Comparison of ENCODE assay signal across 1 cellular context in the genomic region with DNA sequence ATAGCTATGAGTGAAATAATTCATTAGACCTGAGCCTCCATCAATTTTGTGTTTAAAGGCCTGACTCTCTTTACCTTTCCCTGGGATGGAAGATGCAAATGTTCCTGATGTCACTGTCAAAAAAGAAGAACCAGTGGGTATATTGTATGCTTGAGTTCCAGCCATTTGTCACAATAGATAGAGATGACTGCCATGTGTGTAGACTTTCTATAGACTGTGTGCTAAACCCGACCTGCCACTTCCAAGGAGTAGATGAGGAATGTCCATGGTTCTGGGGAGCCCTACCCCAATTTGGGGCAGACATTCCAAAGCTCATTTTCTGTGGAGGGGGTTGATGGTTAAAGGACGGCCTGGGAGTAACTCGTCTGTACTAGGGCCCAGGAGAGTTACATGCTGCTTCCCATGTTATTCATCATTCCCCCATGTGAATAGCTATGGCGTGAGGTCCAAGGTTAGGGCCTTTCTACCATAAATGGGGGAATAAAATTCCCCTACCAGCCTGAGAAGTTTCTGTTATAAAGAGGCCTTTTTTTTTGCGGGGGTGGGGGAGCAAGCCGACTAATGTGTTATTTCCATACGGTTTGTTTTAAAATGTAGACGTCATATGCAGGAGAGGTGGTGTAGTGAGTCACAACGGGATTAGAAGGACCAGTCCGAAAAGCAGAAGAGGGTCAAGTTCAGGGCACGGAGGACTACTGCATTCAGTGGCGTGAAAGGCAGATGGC.
TF ChIP-seq lines count a peak whose summit lies in the region.

No MANE protein-coding gene starts in this region.

TF ChIP-seq in H1, 55 proteins besides CTCF, POLR2A, EP300 and RAD21:
- TF ChIP-seq FOSL1 (IDR thresholded peaks at IDR 0.05; ENCODE audit: insufficient read depth, low read depth, low read length): no peak
- TF ChIP-seq ASH2L (IDR thresholded peaks at IDR 0.05; ENCODE audit: low read length): no peak
- no peak for TF ChIP-seq TEAD4 (IDR thresholded peaks at IDR 0.05; ENCODE audit: low read depth, low read length)
- no peak for TF ChIP-seq POU5F1 (IDR thresholded peaks at IDR 0.05; ENCODE audit: low read depth, low read length)
- TF ChIP-seq, protein P1, sequence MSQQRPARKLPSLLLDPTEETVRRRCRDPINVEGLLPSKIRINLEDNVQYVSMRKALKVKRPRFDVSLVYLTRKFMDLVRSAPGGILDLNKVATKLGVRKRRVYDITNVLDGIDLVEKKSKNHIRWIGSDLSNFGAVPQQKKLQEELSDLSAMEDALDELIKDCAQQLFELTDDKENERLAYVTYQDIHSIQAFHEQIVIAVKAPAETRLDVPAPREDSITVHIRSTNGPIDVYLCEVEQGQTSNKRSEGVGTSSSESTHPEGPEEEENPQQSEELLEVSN (IDR thresholded peaks at IDR 0.05): no peak
- no peak for TF ChIP-seq BACH1 (IDR thresholded peaks at IDR 0.05; ENCODE audit: low read length)
- no peak for TF ChIP-seq KDM1A (IDR thresholded peaks at IDR 0.05; ENCODE audit: borderline replicate concordance, low read length)
